28 cellular contexts compared by ENCODE assay signal in genomic region chr7:99709838-99710541, GRCh38. TPM values are rescaled to one million over a fixed set of nuclear protein-coding genes. Genes with fewer than 3 reads are reported as not detected.
"Had no signal": no experiment of that assay in that cellular context is flagged by ENCODE, and none has a peak within 500 bp of the region (broad histone marks: within the 10 kb centered on the region; RNA-seq: fewer than 3 reads in every experiment).

No MANE protein-coding gene starts in this region.

- H3K27ac Mint-ChIP-seq: activated B cell treated with CpG ODN at 0.5 μM for 24 hours; activated CD4-positive, alpha-beta memory T cell treated with anti-CD3 and anti-CD28 coated beads for 36 hours; activated CD4-positive, alpha-beta T cell treated with anti-CD3 and anti-CD28 coated beads, Interleukin-2, amount 10 ng/mL, durations not matched to agents 7 days and 5 days; activated naive CD4-positive, alpha-beta T cell treated with anti-CD3 and anti-CD28 coated beads, Interleukin-2, amount 50 U/mL, for 24 hours; brain had no signal

- DNase-seq: activated B cell treated with CpG ODN at 0.5 μM for 24 hours; activated CD4-positive, alpha-beta memory T cell treated with anti-CD3 and anti-CD28 coated beads for 36 hours; activated CD4-positive, alpha-beta T cell treated with anti-CD3 and anti-CD28 coated beads, Interleukin-2, amount 10 ng/mL, durations not matched to agents 7 days and 5 days; activated CD8-positive, alpha-beta memory T cell treated with anti-CD3 and anti-CD28 coated beads for 24 hours; activated naive CD4-positive, alpha-beta T cell; activated T-cell treated with anti-CD3 and anti-CD28 coated beads, Interleukin-2, amount 50 U/mL, for 48 hours; aorta; Karpas-422; NCI-H1105 treated with DMSO at 0.1 percent for 48 hours; NCI-H1436 treated with DMSO at 0.1 percent for 48 hours; NCI-H187 treated with DMSO at 0.1 percent for 48 hours; NCI-H2081 treated with DMSO at 0.1 percent for 48 hours; NCI-H2171 treated with DMSO at 0.1 percent for 48 hours; NCI-H345; NCI-H510A; NCI-H526 treated with DMSO at 0.1 percent for 48 hours; NCI-H82; SHP77 treated with DMSO at 0.1 percent for 48 hours; T-helper 2 cell; T1000 had no signal

- H3K27ac ChIP-seq: RWPE1 had no signal

- H3K4me1 Mint-ChIP-seq: activated B cell treated with CpG ODN at 0.5 μM for 24 hours; activated CD4-positive, alpha-beta T cell treated with anti-CD3 and anti-CD28 coated beads, Interleukin-2, amount 10 ng/mL, durations not matched to agents 7 days and 5 days; activated naive CD4-positive, alpha-beta T cell treated with anti-CD3 and anti-CD28 coated beads, Interleukin-2, amount 50 U/mL, for 24 hours; brain had no signal

- H3K4me3 Mint-ChIP-seq: activated B cell treated with CpG ODN at 0.5 μM for 24 hours; activated CD4-positive, alpha-beta memory T cell treated with anti-CD3 and anti-CD28 coated beads for 36 hours; activated CD4-positive, alpha-beta T cell treated with anti-CD3 and anti-CD28 coated beads, Interleukin-2, amount 10 ng/mL, durations not matched to agents 7 days and 5 days; activated naive CD4-positive, alpha-beta T cell treated with anti-CD3 and anti-CD28 coated beads, Interleukin-2, amount 50 U/mL, for 24 hours; brain had no signal

- ATAC-seq: Panc1 had no signal

- H3K9me3 Mint-ChIP-seq: activated CD4-positive, alpha-beta memory T cell treated with anti-CD3 and anti-CD28 coated beads for 36 hours; activated naive CD4-positive, alpha-beta T cell treated with anti-CD3 and anti-CD28 coated beads, Interleukin-2, amount 50 U/mL, for 24 hours had no signal

- H3K27me3 Mint-ChIP-seq: activated B cell treated with CpG ODN at 0.5 μM for 24 hours; activated CD4-positive, alpha-beta memory T cell treated with anti-CD3 and anti-CD28 coated beads for 36 hours; activated CD4-positive, alpha-beta T cell treated with anti-CD3 and anti-CD28 coated beads, Interleukin-2, amount 10 ng/mL, durations not matched to agents 7 days and 5 days; activated naive CD4-positive, alpha-beta T cell treated with anti-CD3 and anti-CD28 coated beads, Interleukin-2, amount 50 U/mL, for 24 hours; brain had no signal

- FAIRE-seq: TTC549 had no signal

RNA-seq across cellular contexts. Expression of gene CYP3A7, which starts 25.0 kb away (rescaled TPM):
- total RNA-seq: activated B cell treated with CpG ODN at 0.5 μM for 24 hours; activated CD4-positive, alpha-beta memory T cell treated with anti-CD3 and anti-CD28 coated beads for 36 hours; activated CD4-positive, alpha-beta T cell treated with anti-CD3 and anti-CD28 coated beads, Interleukin-2, amount 10 ng/mL, durations not matched to agents 7 days and 5 days; aorta; cardiac septum; OCI-LY7; SK-MEL-5 had no signal

RNA-seq across cellular contexts. Expression of gene CYP3A5, which starts 30.2 kb away (rescaled TPM):
- total RNA-seq: activated B cell treated with CpG ODN at 0.5 μM for 24 hours; activated CD4-positive, alpha-beta memory T cell treated with anti-CD3 and anti-CD28 coated beads for 36 hours; activated CD4-positive, alpha-beta T cell treated with anti-CD3 and anti-CD28 coated beads, Interleukin-2, amount 10 ng/mL, durations not matched to agents 7 days and 5 days; OCI-LY7; SK-MEL-5 had no signal
